In genomic region chr7:25586513-25586912, GRCh38 we compare ENCODE assay signal across 15 cellular contexts.
"Had no signal": no experiment of that assay in that cellular context is flagged by ENCODE, and none has a peak within 500 bp of the region (broad histone marks: within the 10 kb centered on the region; RNA-seq: fewer than 3 reads in every experiment).

No MANE protein-coding gene starts in this region.

- H3K27me3 ChIP-seq: esophagus squamous epithelium had no signal

- H3K4me3 ChIP-seq: dorsolateral prefrontal cortex, esophagus squamous epithelium, stomach, thoracic aorta had no signal

- DNase-seq: activated CD4-positive, alpha-beta T cell treated with anti-CD3 and anti-CD28 coated beads, Interleukin-2, amount 50 U/mL, for 4 hours; activated effector memory CD4-positive, alpha-beta T cell treated with Interleukin-2 at 50 U/mL for 16 hours; activated T-cell treated with anti-CD3 and anti-CD28 coated beads, Interleukin-2, amount 50 U/mL, for 1 hour; dorsolateral prefrontal cortex; esophagus squamous epithelium; foreskin fibroblast; glutamatergic neuron; mammary epithelial cell; stimulated activated CD4-positive, alpha-beta T cell treated with anti-CD3 and anti-CD28 coated beads, Interleukin-12 subunit alpha, Interleukin-12 subunit beta, amount 100 ng/mL, for 4 hours; stomach had no signal

- H3K36me3 ChIP-seq: esophagus squamous epithelium, stomach, thoracic aorta had no signal

- FAIRE-seq: endometrium, islet of Langerhans had no signal

- ATAC-seq: activated CD4-positive, CD25-positive, alpha-beta regulatory T cell treated with anti-CD3 and anti-CD28 coated beads, Interleukin-2, amount 50 U/mL, for 24 hours; left lobe of liver had no signal
